14 cellular contexts compared by ENCODE assay signal in the genomic region with DNA sequence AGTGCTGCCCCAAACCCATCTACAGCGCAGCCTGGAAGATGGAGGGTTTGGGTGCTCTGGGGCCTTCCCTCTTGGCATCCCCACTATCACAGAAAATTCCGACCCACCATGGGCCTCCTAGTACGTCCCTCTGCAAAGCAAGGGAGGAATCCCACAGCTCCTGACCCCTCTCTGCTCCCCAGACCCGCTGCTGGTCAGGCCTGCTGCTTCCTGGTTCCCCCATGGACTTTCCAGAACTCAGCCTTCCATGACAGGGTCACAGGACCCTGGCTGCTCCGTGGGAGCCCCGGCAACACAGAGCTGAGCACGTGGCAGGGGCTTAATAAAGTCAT. TPM values are rescaled to one million over a fixed set of nuclear protein-coding genes. Genes with fewer than 3 reads are reported as not detected.
A peak's percentile ranks its signal among the peaks of the same experiment; 100 is the strongest.
DNase-seq lines count a peak whose midpoint lies in the region; ATAC-seq and TF ChIP-seq lines count a peak whose summit lies in the region.
"Had no signal": no experiment of that assay in that cellular context is flagged by ENCODE, and none has a peak within 500 bp of the region (broad histone marks: within the 10 kb centered on the region; RNA-seq: fewer than 3 reads in every experiment).

No MANE protein-coding gene starts in this region.

- ATAC-seq in heart right ventricle (no peak), HG02884 (IDR thresholded peaks at IDR 0.05; ENCODE audit: unreplicated experiment) (no peak)
- no peak for ATAC-seq in natural killer cell treated with Interleukin-12 subunit alpha and Interleukin-12 subunit beta and Interleukin-15 and Interleukin-18, amount 100 ng/mL, for 72 hours

- peak overlapping the region in 1 of 10 donors; percentile 0 for H3K4me3 ChIP-seq in heart right ventricle
- no peak overlapping the region for H3K4me3 ChIP-seq in effector memory CD4-positive, alpha-beta T cell (ENCODE audit: insufficient read depth, low read depth, low read length, poor library complexity, severe bottlenecking)

- H3K27me3 Mint-ChIP-seq in natural killer cell treated with Interleukin-12 subunit alpha and Interleukin-12 subunit beta and Interleukin-15 and Interleukin-18, amount 100 ng/mL, for 72 hours, result peaks cover 0 to 9% of the 10 kb centered on the region in 2 donors

- peak overlapping the region; percentile 77 to 87 for H3K27ac Mint-ChIP-seq in natural killer cell treated with Interleukin-12 subunit alpha and Interleukin-12 subunit beta and Interleukin-15 and Interleukin-18, amount 100 ng/mL, for 72 hours

- peaks cover 34 to 85% (median 71%) of the 10 kb centered on the region in 9 donors for H3K4me1 ChIP-seq in heart right ventricle
- H3K4me1 ChIP-seq in effector memory CD4-positive, alpha-beta T cell (ENCODE audit: control insufficient read depth, insufficient read depth, low read length, poor library complexity, severe bottlenecking), result peaks cover 52% of the 10 kb centered on the region

- H3K4me3 Mint-ChIP-seq in natural killer cell treated with Interleukin-12 subunit alpha and Interleukin-12 subunit beta and Interleukin-15 and Interleukin-18, amount 100 ng/mL, for 72 hours, result no peak overlapping the region

- no peak for TF ChIP-seq CTCF in heart right ventricle (IDR thresholded peaks at IDR 0.05)

- H3K27me3 ChIP-seq in heart right ventricle, result peaks cover 0 to 22% (median 0%) of the 10 kb centered on the region in 7 donors
- no peaks in the 10 kb centered on the region for H3K27me3 ChIP-seq in effector memory CD4-positive, alpha-beta T cell (replicated peaks; ENCODE audit: control insufficient read depth, insufficient read depth, low read length, poor library complexity, severe bottlenecking)

- intact Hi-C loops in heart right ventricle (cut with DNase I) (loop anchor here in 2 of 10 donors (10.0 kb wide), 2 partner anchors 118 to 358 kb away; no protein-coding TSS in a partner anchor), cardiac septum (cut with DNase I) (no loop called here)

- H3K4me1 Mint-ChIP-seq in natural killer cell treated with Interleukin-12 subunit alpha and Interleukin-12 subunit beta and Interleukin-15 and Interleukin-18, amount 100 ng/mL, for 72 hours (ENCODE audit: low read depth in 2 of 2), result peaks cover 28 to 49% of the 10 kb centered on the region in 2 donors

- H3K9me3 ChIP-seq in heart right ventricle, result no peaks in the 10 kb centered on the region
- no peaks in the 10 kb centered on the region for H3K9me3 ChIP-seq in effector memory CD4-positive, alpha-beta T cell (ENCODE audit: control insufficient read depth, low read length)
- H3K9me3 ChIP-seq: BE2C had no signal

- DNase-seq in heart right ventricle (no peak), cardiac septum (ENCODE audit: low spot score) (no peak), LoVo (ENCODE audit: low spot score) (no peak), cerebellar nuclear complex (lab: John Stamatoyannopoulos, UW) (no peak)
- DNase-seq in effector memory CD4-positive, alpha-beta T cell, result no peak
- no peak for DNase-seq in natural killer cell treated with Interleukin-12 subunit alpha and Interleukin-12 subunit beta and Interleukin-15 and Interleukin-18, amount 100 ng/mL, for 72 hours (ENCODE audit: low spot score)
- DNase-seq in activated CD4-positive, CD25-positive, alpha-beta regulatory T cell (lab: John Stamatoyannopoulos, UW), result no peak
- DNase-seq: activated CD4-positive, alpha-beta T cell treated with anti-CD3 and anti-CD28 coated beads, Interleukin-2, amount 10 ng/mL, durations not matched to agents 24 days and 14 days; NCI-H2029 treated with DMSO at 0.1 percent for 48 hours; stimulated activated CD4-positive, alpha-beta T cell treated with anti-CD3 and anti-CD28 coated beads, Interleukin-4, amount 100 ng/mL, for 4 hours had no signal

- no peaks in the 10 kb centered on the region for H3K36me3 ChIP-seq in heart right ventricle
- H3K36me3 ChIP-seq in effector memory CD4-positive, alpha-beta T cell (ENCODE audit: control insufficient read depth, insufficient read depth, low read length), result peaks cover 5% of the 10 kb centered on the region
- H3K36me3 ChIP-seq: BE2C had no signal

- no peaks in the 10 kb centered on the region for H3K9me3 Mint-ChIP-seq in natural killer cell treated with Interleukin-12 subunit alpha and Interleukin-12 subunit beta and Interleukin-15 and Interleukin-18, amount 100 ng/mL, for 72 hours

- peaks cover 9% of the 10 kb centered on the region for H3K36me3 Mint-ChIP-seq in natural killer cell treated with Interleukin-12 subunit alpha and Interleukin-12 subunit beta and Interleukin-15 and Interleukin-18, amount 100 ng/mL, for 72 hours

- H3K27ac ChIP-seq in heart right ventricle, result peak overlapping the region; percentile 13 to 95 (median 86)
- peak overlapping the region; percentile 67 for H3K27ac ChIP-seq in effector memory CD4-positive, alpha-beta T cell (ENCODE audit: insufficient read depth, low read length, poor library complexity, severe bottlenecking)

- 47 to 48% methylated on average over 7 of the region's 7 CpGs for WGBS in heart right ventricle, 2 donors

RNA-seq across cellular contexts. Expression of a gene that starts 3.1 kb away (rescaled TPM):
- total RNA-seq in heart right ventricle (10 to 100 TPM; 11.2 to 60.2 (median 26.3) TPM), cardiac septum (29.1 TPM)
- 10 to 100 TPM; 41.4 to 66.6 TPM for polyA plus RNA-seq in heart right ventricle
- total RNA-seq in natural killer cell treated with Interleukin-12 subunit alpha and Interleukin-12 subunit beta and Interleukin-15 and Interleukin-18, amount 100 ng/mL, for 72 hours, result 1 to 10 TPM in 1 of 2 donors, under 1 TPM in 1; 0.36 to 4.3 TPM

RNA-seq across cellular contexts. Expression of a gene that starts 49.8 kb away (rescaled TPM):
- total RNA-seq in heart right ventricle (not detected), cardiac septum (not detected)
- not detected for polyA plus RNA-seq in heart right ventricle
- not detected for total RNA-seq in natural killer cell treated with Interleukin-12 subunit alpha and Interleukin-12 subunit beta and Interleukin-15 and Interleukin-18, amount 100 ng/mL, for 72 hours
- total RNA-seq: activated CD4-positive, alpha-beta T cell treated with anti-CD3 and anti-CD28 coated beads, Interleukin-2, amount 10 ng/mL, durations not matched to agents 24 days and 14 days; frontal cortex; myocyte had no signal
